9 cellular contexts compared by ENCODE assay signal in the genomic region with DNA sequence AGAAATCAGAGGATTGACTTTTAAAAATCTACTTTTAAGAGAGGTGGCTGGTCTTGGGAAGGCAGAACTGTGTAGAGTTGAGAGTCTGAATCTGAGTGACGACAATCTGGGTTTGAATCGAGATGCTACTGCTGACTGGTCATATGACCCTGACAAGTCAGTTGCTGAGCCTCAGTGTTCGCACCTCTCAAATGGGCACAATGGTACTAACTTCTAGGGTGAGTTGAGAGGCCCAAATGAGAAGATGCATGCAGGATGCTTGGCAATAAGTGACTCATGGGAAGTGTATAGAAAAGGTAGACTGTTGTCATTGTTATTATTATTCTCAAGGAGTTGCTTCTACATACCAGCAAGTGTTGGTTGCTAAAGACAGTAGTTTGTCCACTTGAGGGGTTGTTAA. TPM values are rescaled to one million over a fixed set of nuclear protein-coding genes. Genes with fewer than 3 reads are reported as not detected.
"Had no signal": no experiment of that assay in that cellular context is flagged by ENCODE, and none has a peak within 500 bp of the region (broad histone marks: within the 10 kb centered on the region; RNA-seq: fewer than 3 reads in every experiment).

No MANE protein-coding gene starts in this region.

- H3K4me3 ChIP-seq: GM23338, HAP-1 had no signal

- DNase-seq: H7, HFFc6, Kasumi-1, KG1 had no signal

- H3K27ac ChIP-seq: HL-60 had no signal

- ATAC-seq: GM23338, HCT116 had no signal

- H3K4me2 ChIP-seq: GM23338 had no signal

- H3K36me3 ChIP-seq: HAP-1 had no signal

- H3K9me3 ChIP-seq: HAP-1 had no signal

- H2AFZ ChIP-seq: GM23338 had no signal

RNA-seq across cellular contexts. Expression of a gene that starts 10.3 kb away (rescaled TPM):
- polyA plus RNA-seq: IgD-negative memory B cell had no signal
